Comparison of ENCODE assay signal across 1 cellular context in the genomic region with DNA sequence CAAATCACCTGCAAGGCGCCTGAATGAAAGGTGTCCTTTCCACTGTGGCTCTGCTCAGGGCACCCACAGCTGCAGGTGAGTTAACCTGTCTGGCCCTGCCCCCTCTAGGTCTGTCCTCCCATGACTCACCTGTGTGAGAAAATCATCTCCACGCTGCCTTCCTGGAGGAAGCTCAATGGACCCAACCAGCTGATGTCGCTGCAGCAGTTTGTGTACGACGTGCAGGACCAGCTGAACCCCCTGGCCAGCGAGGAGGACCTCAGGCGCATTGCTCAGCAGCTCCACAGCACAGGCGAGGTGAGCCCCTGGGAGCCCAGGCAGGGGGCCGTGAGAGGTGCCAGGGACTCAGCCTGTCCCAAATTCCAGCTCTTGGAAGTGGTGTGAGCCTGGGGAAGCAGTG.
TF ChIP-seq lines count a peak whose summit lies in the region.

No MANE protein-coding gene starts in this region.

TF ChIP-seq in WTC11, 78 proteins besides CTCF, POLR2A, EP300 and RAD21 (continued from another document):
- TF ChIP-seq, protein P1, sequence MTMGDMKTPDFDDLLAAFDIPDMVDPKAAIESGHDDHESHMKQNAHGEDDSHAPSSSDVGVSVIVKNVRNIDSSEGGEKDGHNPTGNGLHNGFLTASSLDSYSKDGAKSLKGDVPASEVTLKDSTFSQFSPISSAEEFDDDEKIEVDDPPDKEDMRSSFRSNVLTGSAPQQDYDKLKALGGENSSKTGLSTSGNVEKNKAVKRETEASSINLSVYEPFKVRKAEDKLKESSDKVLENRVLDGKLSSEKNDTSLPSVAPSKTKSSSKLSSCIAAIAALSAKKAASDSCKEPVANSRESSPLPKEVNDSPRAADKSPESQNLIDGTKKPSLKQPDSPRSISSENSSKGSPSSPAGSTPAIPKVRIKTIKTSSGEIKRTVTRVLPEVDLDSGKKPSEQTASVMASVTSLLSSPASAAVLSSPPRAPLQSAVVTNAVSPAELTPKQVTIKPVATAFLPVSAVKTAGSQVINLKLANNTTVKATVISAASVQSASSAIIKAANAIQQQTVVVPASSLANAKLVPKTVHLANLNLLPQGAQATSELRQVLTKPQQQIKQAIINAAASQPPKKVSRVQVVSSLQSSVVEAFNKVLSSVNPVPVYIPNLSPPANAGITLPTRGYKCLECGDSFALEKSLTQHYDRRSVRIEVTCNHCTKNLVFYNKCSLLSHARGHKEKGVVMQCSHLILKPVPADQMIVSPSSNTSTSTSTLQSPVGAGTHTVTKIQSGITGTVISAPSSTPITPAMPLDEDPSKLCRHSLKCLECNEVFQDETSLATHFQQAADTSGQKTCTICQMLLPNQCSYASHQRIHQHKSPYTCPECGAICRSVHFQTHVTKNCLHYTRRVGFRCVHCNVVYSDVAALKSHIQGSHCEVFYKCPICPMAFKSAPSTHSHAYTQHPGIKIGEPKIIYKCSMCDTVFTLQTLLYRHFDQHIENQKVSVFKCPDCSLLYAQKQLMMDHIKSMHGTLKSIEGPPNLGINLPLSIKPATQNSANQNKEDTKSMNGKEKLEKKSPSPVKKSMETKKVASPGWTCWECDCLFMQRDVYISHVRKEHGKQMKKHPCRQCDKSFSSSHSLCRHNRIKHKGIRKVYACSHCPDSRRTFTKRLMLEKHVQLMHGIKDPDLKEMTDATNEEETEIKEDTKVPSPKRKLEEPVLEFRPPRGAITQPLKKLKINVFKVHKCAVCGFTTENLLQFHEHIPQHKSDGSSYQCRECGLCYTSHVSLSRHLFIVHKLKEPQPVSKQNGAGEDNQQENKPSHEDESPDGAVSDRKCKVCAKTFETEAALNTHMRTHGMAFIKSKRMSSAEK (CRISPR knock-in tag; IDR thresholded peaks at IDR 0.05; ENCODE audit: borderline replicate concordance), result no peak
- no peak for TF ChIP-seq PREB (CRISPR knock-in tag; IDR thresholded peaks at IDR 0.05; ENCODE audit: borderline replicate concordance)
- TF ChIP-seq, protein P2, sequence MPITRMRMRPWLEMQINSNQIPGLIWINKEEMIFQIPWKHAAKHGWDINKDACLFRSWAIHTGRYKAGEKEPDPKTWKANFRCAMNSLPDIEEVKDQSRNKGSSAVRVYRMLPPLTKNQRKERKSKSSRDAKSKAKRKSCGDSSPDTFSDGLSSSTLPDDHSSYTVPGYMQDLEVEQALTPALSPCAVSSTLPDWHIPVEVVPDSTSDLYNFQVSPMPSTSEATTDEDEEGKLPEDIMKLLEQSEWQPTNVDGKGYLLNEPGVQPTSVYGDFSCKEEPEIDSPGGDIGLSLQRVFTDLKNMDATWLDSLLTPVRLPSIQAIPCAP (CRISPR knock-in tag; IDR thresholded peaks at IDR 0.05), result no peak
